In genomic region chrX:23667239-23668177, GRCh38 we compare ENCODE assay signal across 8 cellular contexts. TPM values are rescaled to one million over a fixed set of nuclear protein-coding genes. Genes with fewer than 3 reads are reported as not detected.
DNase-seq lines count a peak whose midpoint lies in the region; ATAC-seq and TF ChIP-seq lines count a peak whose summit lies in the region.

TSS of gene PRDX4 (plus strand) at chrX:23667493. CDS start at chrX:23667571, 78 bp downstream.

- peak; percentile 29 for DNase-seq in AG04449 (ENCODE audit: low read depth, low spot score)
- peak; percentile 87 for DNase-seq in NCI-H2227 treated with DMSO at 0.1 percent for 48 hours (lab: John Stamatoyannopoulos, UW)
- DNase-seq in activated B cell treated with CpG ODN at 0.5 μM for 24 hours, result peak; percentile 66
- peak; percentile 64 for DNase-seq in central memory CD4-positive, alpha-beta T cell
- peak; percentile 97 for DNase-seq in islet precursor cell
- DNase-seq in stimulated activated CD4-positive, alpha-beta T cell treated with anti-CD3 and anti-CD28 coated beads, Interleukin-12 subunit alpha, Interleukin-12 subunit beta, amount 100 ng/mL, for 4 hours, result peak; percentile 74

- POLR2A ChIA-PET in AG04449 (lab: Yijun Ruan, JAX) (no interaction called here), activated B cell treated with CpG ODN at 0.5 μM for 24 hours (lab: Charles Lee) (interaction anchor here (0.6 to 1.8 kb wide), 8 partner anchors 9 to 387 kb away, joined by 3 to 13 read pairs (median 4); partner anchors contain the start of genes CXorf58, EIF2S3 and SAT1)

- H3K27me3 Mint-ChIP-seq in activated B cell treated with CpG ODN at 0.5 μM for 24 hours, result no peaks in the 10 kb centered on the region

- peaks cover 25% of the 10 kb centered on the region for H3K4me1 Mint-ChIP-seq in activated B cell treated with CpG ODN at 0.5 μM for 24 hours

- CTCF ChIA-PET in AG04449 (lab: Yijun Ruan, JAX) (no interaction called here), activated B cell treated with CpG ODN at 0.5 μM for 24 hours (lab: Charles Lee) (interaction anchor here (0.9 kb wide), 1 partner anchor 241 kb away, joined by 3 read pairs; no protein-coding TSS in a partner anchor)

- H3K4me3 Mint-ChIP-seq in activated B cell treated with CpG ODN at 0.5 μM for 24 hours, result peak within 1 kb of the TSS; percentile 84

- peak within 1 kb of the TSS; percentile 91 for H3K27ac Mint-ChIP-seq in activated B cell treated with CpG ODN at 0.5 μM for 24 hours

- no peaks in the 10 kb centered on the region for H3K9me3 Mint-ChIP-seq in activated B cell treated with CpG ODN at 0.5 μM for 24 hours

- no peak for TF ChIP-seq CTCF in AG04449 (IDR thresholded peaks at IDR 0.05; ENCODE audit: insufficient read depth, low read length, missing control alignments)
- TF ChIP-seq CTCF in activated B cell treated with CpG ODN at 0.5 μM for 24 hours (IDR thresholded peaks at IDR 0.05), result no peak

- peak; percentile 44 for ATAC-seq in GM18873 (IDR thresholded peaks at IDR 0.05; ENCODE audit: low FRiP score, unreplicated experiment)
- ATAC-seq in HG03135 (IDR thresholded peaks at IDR 0.05; ENCODE audit: unreplicated experiment), result peak; percentile 50
- ATAC-seq in activated B cell treated with CpG ODN at 0.5 μM for 24 hours (ENCODE audit: low read depth), result peak; percentile 85

- peaks cover 11% of the 10 kb centered on the region for H3K36me3 Mint-ChIP-seq in activated B cell treated with CpG ODN at 0.5 μM for 24 hours (ENCODE audit: low read depth)

- intact Hi-C loops in activated B cell treated with CpG ODN at 0.5 μM for 24 hours (cut with micrococcal nuclease), result loop anchor here (1.0 to 10.0 kb wide), 6 partner anchors 105 to 797 kb away; partner anchors contain the start of genes APOO, KLHL15, PDK3 and SAT1

- peak within 1 kb of the TSS; percentile 78 for H3K4me3 ChIP-seq in AG04449 (ENCODE audit: low read depth, low read length)

RNA-seq across cellular contexts. Expression of gene PRDX4, which starts in this region (rescaled TPM):
- 29.2 and 35.5 TPM in 2 replicates for total RNA-seq in activated B cell treated with CpG ODN at 0.5 μM for 24 hours

Comparison
In these comparisons a context has a peak if more than half of its experiments do, and no peak if none do; other contexts are left out.
1. Peak in every context shown above with its lines: DNase-seq, ATAC-seq and H3K4me3 ChIP-seq.
2. DNase-seq: peak in every context shown above with its lines; median percentile 97 in islet precursor cell; 87 in NCI-H2227 treated with DMSO at 0.1 percent for 48 hours; 74 in stimulated activated CD4-positive, alpha-beta T cell treated with anti-CD3 and anti-CD28 coated beads, Interleukin-12 subunit alpha, Interleukin-12 subunit beta, amount 100 ng/mL, for 4 hours; 66 in activated B cell treated with CpG ODN at 0.5 μM for 24 hours; 64 in central memory CD4-positive, alpha-beta T cell; 29 in AG04449.